8 cellular contexts compared by ENCODE assay signal in the genomic region with DNA sequence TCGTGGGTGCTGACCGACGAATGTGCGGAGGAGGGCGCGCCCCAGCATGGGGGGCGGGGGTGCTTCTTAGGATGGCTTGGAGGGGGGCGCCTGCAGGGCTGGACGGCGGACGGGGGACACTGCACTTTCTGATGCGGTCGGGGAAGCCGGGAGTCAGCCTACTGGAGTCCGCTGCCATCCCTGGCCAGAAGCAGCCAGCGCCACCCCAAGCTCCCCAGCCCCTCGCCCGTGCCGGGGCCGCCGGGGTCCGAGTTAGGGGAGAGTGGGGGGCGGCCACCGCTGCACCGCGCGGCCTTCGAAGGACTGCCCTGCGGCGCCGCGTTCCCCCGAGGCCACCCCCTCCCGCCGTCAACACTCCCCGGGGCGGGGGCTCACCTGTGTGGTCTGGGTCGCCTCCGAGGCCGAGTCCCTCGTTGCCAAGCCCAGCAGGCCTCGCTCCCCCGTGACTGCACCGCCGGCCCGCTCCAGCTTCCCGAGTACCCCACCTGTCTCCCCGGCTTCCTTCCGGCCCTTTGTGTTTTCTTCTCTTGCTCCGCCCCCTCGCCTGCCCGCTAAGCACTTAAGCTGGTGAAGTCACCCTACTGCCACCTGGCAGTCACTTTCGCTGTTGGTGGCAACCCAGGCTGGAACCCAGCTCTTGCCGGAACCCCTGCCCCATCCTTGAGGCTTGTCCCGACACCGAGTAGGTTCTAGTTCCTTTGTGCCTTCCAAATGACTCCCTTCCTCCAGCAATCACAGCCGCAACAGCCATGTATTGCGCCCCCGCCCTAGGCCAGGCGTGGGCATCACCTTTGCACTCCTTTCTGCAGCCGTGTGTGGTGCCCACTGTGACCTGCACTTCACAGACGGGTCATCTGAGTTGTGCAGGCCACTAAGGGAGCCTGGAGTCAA. TPM values are rescaled to one million over a fixed set of nuclear protein-coding genes. Genes with fewer than 3 reads are reported as not detected.
DNase-seq lines count a peak whose midpoint lies in the region; ATAC-seq and TF ChIP-seq lines count a peak whose summit lies in the region.

A gene with protein sequence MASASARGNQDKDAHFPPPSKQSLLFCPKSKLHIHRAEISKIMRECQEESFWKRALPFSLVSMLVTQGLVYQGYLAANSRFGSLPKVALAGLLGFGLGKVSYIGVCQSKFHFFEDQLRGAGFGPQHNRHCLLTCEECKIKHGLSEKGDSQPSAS (minus strand): TSS at position 492 of the 891 bp plus-strand sequence. CDS start 2,225 bp downstream, outside the sequence.

- peak; percentile 72 for TF ChIP-seq POLR2A in Raji (IDR thresholded peaks at IDR 0.05; ENCODE audit: insufficient read depth, low read depth, low read length)

- intact Hi-C loops in left cardiac atrium (cut with DNase I) (no loop called here), sciatic nerve (cut with DNase I) (no loop called here)

- no peaks in the 10 kb centered on the region for H3K9me3 Mint-ChIP-seq in activated naive CD4-positive, alpha-beta T cell treated with anti-CD3 and anti-CD28 coated beads, Interleukin-2, amount 50 U/mL, for 24 hours

- DNase-seq in ELR (ENCODE audit: low read depth), result peak; percentile 58
- peak; percentile 70 for DNase-seq in left cardiac atrium
- DNase-seq in sciatic nerve (ENCODE audit: low spot score), result peak; percentile 61
- DNase-seq in medulla oblongata (ENCODE audit: extremely low spot score), result no peak

- TF ChIP-seq CTCF in LNCAP (IDR thresholded peaks at IDR 0.05), result peak; percentile 49

- peaks cover 17% of the 10 kb centered on the region for H3K36me3 Mint-ChIP-seq in activated naive CD4-positive, alpha-beta T cell treated with anti-CD3 and anti-CD28 coated beads, Interleukin-2, amount 50 U/mL, for 24 hours

- no peaks in the 10 kb centered on the region for H3K27me3 Mint-ChIP-seq in activated naive CD4-positive, alpha-beta T cell treated with anti-CD3 and anti-CD28 coated beads, Interleukin-2, amount 50 U/mL, for 24 hours

- H3K27ac Mint-ChIP-seq in activated naive CD4-positive, alpha-beta T cell treated with anti-CD3 and anti-CD28 coated beads, Interleukin-2, amount 50 U/mL, for 24 hours, result peak within 1 kb of the TSS; percentile 95

- ATAC-seq in GM21825 (IDR thresholded peaks at IDR 0.05; ENCODE audit: unreplicated experiment) (peak; percentile 96), left cardiac atrium (peak; percentile 68 to 81), sciatic nerve (peak; percentile 22)

- H3K4me3 Mint-ChIP-seq in activated naive CD4-positive, alpha-beta T cell treated with anti-CD3 and anti-CD28 coated beads, Interleukin-2, amount 50 U/mL, for 24 hours, result peak within 1 kb of the TSS; percentile 95

- peaks cover 72% of the 10 kb centered on the region for H3K4me1 Mint-ChIP-seq in activated naive CD4-positive, alpha-beta T cell treated with anti-CD3 and anti-CD28 coated beads, Interleukin-2, amount 50 U/mL, for 24 hours

RNA-seq across cellular contexts. Expression of the gene that starts here (rescaled TPM):
- 10 to 100 TPM in 1 of 2 donors, 1 to 10 TPM in 1; 9.2 to 17.8 TPM for total RNA-seq in left cardiac atrium
- total RNA-seq in sciatic nerve, result 9.3 TPM

Comparison
In these comparisons a context has a peak if more than half of its experiments do, and no peak if none do; other contexts are left out.
1. ATAC-seq: peak in every context shown above with its lines; median percentile 96 in GM21825; 74 in left cardiac atrium; 22 in sciatic nerve.